ENCODE assay signal across 18 cellular contexts in genomic region chr21:28106370-28106890, GRCh38.
"Had no signal": no experiment of that assay in that cellular context is flagged by ENCODE, and none has a peak within 500 bp of the region (broad histone marks: within the 10 kb centered on the region; RNA-seq: fewer than 3 reads in every experiment).

No MANE protein-coding gene starts in this region.

- H3K27me3 ChIP-seq: esophagus muscularis mucosa, neutrophil, right atrium auricular region, transverse colon, upper lobe of right lung, vagina had no signal

- H3K4me1 ChIP-seq: parathyroid adenoma, upper lobe of right lung, vagina had no signal

- DNase-seq: effector memory CD8-positive, alpha-beta T cell; foreskin melanocyte; kidney; naive thymus-derived CD8-positive, alpha-beta T cell; stimulated activated CD4-positive, alpha-beta T cell treated with anti-CD3 and anti-CD28 coated beads, Interleukin-2, amount 100 ng/mL, for 24 hours; stimulated activated CD4-positive, alpha-beta T cell treated with anti-CD3 and anti-CD28 coated beads, Interleukin-4, amount 100 ng/mL, for 24 hours; transverse colon; upper lobe of right lung had no signal

- H2AFZ ChIP-seq: parathyroid adenoma had no signal

- H3K79me2 ChIP-seq: parathyroid adenoma had no signal

- ATAC-seq: effector memory CD8-positive, alpha-beta T cell; left lobe of liver; naive thymus-derived CD8-positive, alpha-beta T cell; sciatic nerve; upper lobe of right lung had no signal

- H3K36me3 ChIP-seq: esophagus muscularis mucosa, neutrophil, right atrium auricular region, transverse colon, upper lobe of right lung, vagina had no signal

- H3K27ac ChIP-seq: coronary artery, epithelial cell of prostate, esophagus muscularis mucosa, neutrophil, parathyroid adenoma, right atrium auricular region, transverse colon, upper lobe of right lung, vagina had no signal

- H3K4me3 ChIP-seq: coronary artery, esophagus muscularis mucosa, lung, right atrium auricular region, transverse colon, upper lobe of right lung, vagina had no signal

- H3K9me3 ChIP-seq: esophagus muscularis mucosa, neutrophil, right atrium auricular region, transverse colon, upper lobe of right lung, vagina had no signal

- H3K9ac ChIP-seq: parathyroid adenoma had no signal
